In the genomic region with DNA sequence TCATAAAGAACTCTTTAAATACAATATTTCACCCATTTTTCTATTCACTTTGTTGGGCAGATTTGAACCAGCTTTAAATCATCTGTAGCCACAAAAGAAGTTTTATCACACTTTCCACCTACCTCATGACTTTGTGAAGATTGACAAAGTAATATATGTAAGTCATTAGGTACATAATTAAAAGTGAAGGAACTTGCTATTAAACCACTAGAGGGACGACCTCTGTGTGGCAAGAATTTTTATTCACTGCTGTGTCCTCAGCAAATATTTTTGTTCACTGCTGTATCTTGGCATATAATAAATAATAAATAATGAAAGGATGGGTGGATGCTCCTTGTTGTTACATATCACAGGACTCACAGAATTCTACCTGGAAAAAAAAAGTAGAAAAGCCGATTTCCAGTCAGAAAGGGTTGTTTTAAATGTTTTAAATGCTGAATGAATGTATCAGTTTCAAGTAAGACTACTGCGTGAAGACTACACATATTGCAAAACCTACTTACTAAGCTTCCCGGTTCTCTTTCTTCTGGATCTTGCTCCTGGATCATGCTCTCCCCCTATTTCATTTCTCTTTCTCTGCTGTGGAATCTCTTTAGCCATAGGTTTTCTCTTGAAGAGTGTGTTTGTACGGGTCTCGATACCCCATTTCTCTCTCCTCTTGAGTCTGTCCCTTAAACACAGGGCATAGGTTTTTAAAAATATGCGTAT, we compare ENCODE assay signal across 10 cellular contexts. TPM values are rescaled to one million over a fixed set of nuclear protein-coding genes. Genes with fewer than 3 reads are reported as not detected.
DNase-seq lines count a peak whose midpoint lies in the region; ATAC-seq and TF ChIP-seq lines count a peak whose summit lies in the region.
"Had no signal": no experiment of that assay in that cellular context is flagged by ENCODE, and none has a peak within 500 bp of the region (broad histone marks: within the 10 kb centered on the region; RNA-seq: fewer than 3 reads in every experiment).

No MANE protein-coding gene starts in this region.

- POLR2A ChIA-PET in activated CD8-positive, alpha-beta T cell treated with anti-CD3 and anti-CD28 coated beads for 36 hours (lab: Charles Lee) = interaction anchor here (0.6 to 1.8 kb wide), 6 partner anchors 44 to 109 kb away, joined by 3 to 6 read pairs (median 4); no protein-coding TSS in a partner anchor
- POLR2A ChIA-PET in activated CD8-positive, alpha-beta T cell treated with anti-CD3 and anti-CD28 coated beads, Interleukin-2, amount 10 ng/mL, durations not matched to agents 7 days and 5 days (lab: Charles Lee) = interaction anchor here (0.7 to 1.9 kb wide), 3 partner anchors 45 to 78 kb away, joined by 3 to 5 read pairs (median 3); partner anchors contain the start of gene KCMF1

- CTCF ChIA-PET in activated CD8-positive, alpha-beta T cell treated with anti-CD3 and anti-CD28 coated beads for 36 hours (lab: Charles Lee) = interaction anchor here (0.7 to 8.5 kb wide), 22 partner anchors 13 to 269 kb away, joined by 3 to 71 read pairs (median 4); no protein-coding TSS in a partner anchor
- CTCF ChIA-PET in activated CD8-positive, alpha-beta T cell treated with anti-CD3 and anti-CD28 coated beads, Interleukin-2, amount 10 ng/mL, durations not matched to agents 7 days and 5 days (lab: Charles Lee) = interaction anchor here (0.6 to 5.9 kb wide), 17 partner anchors 13 to 170 kb away, joined by 3 to 71 read pairs (median 3); no protein-coding TSS in a partner anchor

- peak overlapping the region; percentile 76 for H3K27ac Mint-ChIP-seq in activated CD8-positive, alpha-beta T cell treated with anti-CD3 and anti-CD28 coated beads for 36 hours
- H3K27ac Mint-ChIP-seq in activated CD8-positive, alpha-beta T cell treated with anti-CD3 and anti-CD28 coated beads, Interleukin-2, amount 10 ng/mL, durations not matched to agents 7 days and 5 days = no peak overlapping the region
- peak overlapping the region; percentile 82 for H3K27ac Mint-ChIP-seq in stimulated activated naive CD8-positive, alpha-beta T cell treated with anti-CD3 and anti-CD28 coated beads, Interleukin-15, Interleukin-2, amounts not matched to agents 100 ng/mL and 50 ng/mL, for 24 hours

- no peak for ATAC-seq in activated CD8-positive, alpha-beta T cell treated with anti-CD3 and anti-CD28 coated beads for 36 hours
- no peak for ATAC-seq in activated CD8-positive, alpha-beta T cell treated with anti-CD3 and anti-CD28 coated beads, Interleukin-2, amount 10 ng/mL, durations not matched to agents 7 days and 5 days
- peak; percentile 29; the same call in 1 of the 3 replicates for ATAC-seq in SK-N-SH treated with all-trans-retinoic acid at 6 μM for 48 hours

- peak; percentile 43 for TF ChIP-seq CTCF in activated CD8-positive, alpha-beta T cell treated with anti-CD3 and anti-CD28 coated beads for 36 hours (IDR thresholded peaks at IDR 0.05)
- TF ChIP-seq CTCF in fibroblast of mammary gland (conservative IDR thresholded peaks at IDR 0.05; ENCODE audit: control insufficient read depth, insufficient read depth, low read depth, low read length) = peak; percentile 19

- no peaks in the 10 kb centered on the region for H3K27me3 Mint-ChIP-seq in activated CD8-positive, alpha-beta T cell treated with anti-CD3 and anti-CD28 coated beads for 36 hours
- no peaks in the 10 kb centered on the region for H3K27me3 Mint-ChIP-seq in activated CD8-positive, alpha-beta T cell treated with anti-CD3 and anti-CD28 coated beads, Interleukin-2, amount 10 ng/mL, durations not matched to agents 7 days and 5 days (ENCODE audit: low read depth)
- H3K27me3 Mint-ChIP-seq in stimulated activated naive CD8-positive, alpha-beta T cell treated with anti-CD3 and anti-CD28 coated beads, Interleukin-15, Interleukin-2, amounts not matched to agents 100 ng/mL and 50 ng/mL, for 24 hours = no peaks in the 10 kb centered on the region

- H3K9me3 Mint-ChIP-seq in activated CD8-positive, alpha-beta T cell treated with anti-CD3 and anti-CD28 coated beads for 36 hours = no peaks in the 10 kb centered on the region
- H3K9me3 Mint-ChIP-seq in activated CD8-positive, alpha-beta T cell treated with anti-CD3 and anti-CD28 coated beads, Interleukin-2, amount 10 ng/mL, durations not matched to agents 7 days and 5 days (ENCODE audit: insufficient read depth) = no peaks in the 10 kb centered on the region
- no peaks in the 10 kb centered on the region for H3K9me3 Mint-ChIP-seq in stimulated activated naive CD8-positive, alpha-beta T cell treated with anti-CD3 and anti-CD28 coated beads, Interleukin-15, Interleukin-2, amounts not matched to agents 100 ng/mL and 50 ng/mL, for 24 hours

- DNase-seq in activated CD8-positive, alpha-beta T cell treated with anti-CD3 and anti-CD28 coated beads for 36 hours = no peak
- no peak for DNase-seq in activated CD8-positive, alpha-beta T cell treated with anti-CD3 and anti-CD28 coated beads, Interleukin-2, amount 10 ng/mL, durations not matched to agents 7 days and 5 days
- DNase-seq in fibroblast of mammary gland (ENCODE audit: low read depth) (peak; percentile 34), DMS79 treated with DMSO at 0.1 percent for 48 hours (lab: John Stamatoyannopoulos, UW) (no peak)
- DNase-seq in central memory CD4-positive, alpha-beta T cell = no peak
- DNase-seq in activated CD4-positive, CD25-positive, alpha-beta regulatory T cell treated with anti-CD3 and anti-CD28 coated beads, Interleukin-2, amount 50 U/mL, for 72 hours = no peak
- DNase-seq: activated CD8-positive, alpha-beta memory T cell treated with anti-CD3 and anti-CD28 coated beads, Interleukin-2, amount 50 U/mL, for 4 hours; lower lobe of right lung had no signal

- H3K4me1 Mint-ChIP-seq in activated CD8-positive, alpha-beta T cell treated with anti-CD3 and anti-CD28 coated beads for 36 hours (ENCODE audit: low read depth) = peaks cover 74% of the 10 kb centered on the region
- peaks cover 62% of the 10 kb centered on the region for H3K4me1 Mint-ChIP-seq in activated CD8-positive, alpha-beta T cell treated with anti-CD3 and anti-CD28 coated beads, Interleukin-2, amount 10 ng/mL, durations not matched to agents 7 days and 5 days (ENCODE audit: low read depth)
- H3K4me1 Mint-ChIP-seq in stimulated activated naive CD8-positive, alpha-beta T cell treated with anti-CD3 and anti-CD28 coated beads, Interleukin-15, Interleukin-2, amounts not matched to agents 100 ng/mL and 50 ng/mL, for 24 hours (ENCODE audit: low read depth) = peaks cover 87% of the 10 kb centered on the region

- H3K4me3 ChIP-seq in fibroblast of mammary gland (ENCODE audit: control insufficient read depth, low read depth, low read length) = no peak overlapping the region
- H3K4me3 ChIP-seq: lower lobe of right lung had no signal

- intact Hi-C loops in activated CD8-positive, alpha-beta T cell treated with anti-CD3 and anti-CD28 coated beads for 36 hours (cut with micrococcal nuclease) = no loop called here

- H3K36me3 Mint-ChIP-seq in activated CD8-positive, alpha-beta T cell treated with anti-CD3 and anti-CD28 coated beads for 36 hours (ENCODE audit: low read depth) = peaks cover 23% of the 10 kb centered on the region
- H3K36me3 Mint-ChIP-seq in activated CD8-positive, alpha-beta T cell treated with anti-CD3 and anti-CD28 coated beads, Interleukin-2, amount 10 ng/mL, durations not matched to agents 7 days and 5 days (ENCODE audit: low read depth) = peaks cover 17% of the 10 kb centered on the region
- H3K36me3 Mint-ChIP-seq in stimulated activated naive CD8-positive, alpha-beta T cell treated with anti-CD3 and anti-CD28 coated beads, Interleukin-15, Interleukin-2, amounts not matched to agents 100 ng/mL and 50 ng/mL, for 24 hours (ENCODE audit: low read depth) = peaks cover 22% of the 10 kb centered on the region

- no peak overlapping the region for H3K4me3 Mint-ChIP-seq in activated CD8-positive, alpha-beta T cell treated with anti-CD3 and anti-CD28 coated beads for 36 hours
- no peak overlapping the region for H3K4me3 Mint-ChIP-seq in activated CD8-positive, alpha-beta T cell treated with anti-CD3 and anti-CD28 coated beads, Interleukin-2, amount 10 ng/mL, durations not matched to agents 7 days and 5 days
- no peak overlapping the region for H3K4me3 Mint-ChIP-seq in stimulated activated naive CD8-positive, alpha-beta T cell treated with anti-CD3 and anti-CD28 coated beads, Interleukin-15, Interleukin-2, amounts not matched to agents 100 ng/mL and 50 ng/mL, for 24 hours

TF ChIP-seq in SK-N-SH treated with all-trans-retinoic acid at 6 μM for 48 hours, 23 proteins besides CTCF, POLR2A, EP300 and RAD21 (continues in another document):
- TF ChIP-seq TOX (CRISPR knock-in tag; IDR thresholded peaks at IDR 0.05; ENCODE audit: borderline replicate concordance) = no peak
- no peak for TF ChIP-seq CSRNP3 (CRISPR knock-in tag; IDR thresholded peaks at IDR 0.05)
- no peak for TF ChIP-seq PPARA (CRISPR knock-in tag; IDR thresholded peaks at IDR 0.05; ENCODE audit: borderline replicate concordance)
- no peak for TF ChIP-seq ZFP30 (CRISPR knock-in tag; IDR thresholded peaks at IDR 0.05)
- no peak for TF ChIP-seq ZC3H10 (CRISPR knock-in tag; IDR thresholded peaks at IDR 0.05)
- TF ChIP-seq ZNF565 (CRISPR knock-in tag; conservative IDR thresholded peaks at IDR 0.05; ENCODE audit: low read depth) = no peak
- TF ChIP-seq GLIS3 (CRISPR knock-in tag; IDR thresholded peaks at IDR 0.05) = no peak
- no peak for TF ChIP-seq ZFP3 (CRISPR knock-in tag; IDR thresholded peaks at IDR 0.05)
- no peak for TF ChIP-seq CSDC2 (CRISPR knock-in tag; IDR thresholded peaks at IDR 0.05)
- TF ChIP-seq SNAI2 (CRISPR knock-in tag; IDR thresholded peaks at IDR 0.05) = no peak

RNA-seq across cellular contexts. Expression of gene KCMF1, which starts 44.8 kb away (rescaled TPM):
- total RNA-seq in activated CD8-positive, alpha-beta T cell treated with anti-CD3 and anti-CD28 coated beads for 36 hours = 100 to 1,000 TPM; 101 to 105 TPM
- 10 to 100 TPM; 88.9 to 92.5 TPM for total RNA-seq in activated CD8-positive, alpha-beta T cell treated with anti-CD3 and anti-CD28 coated beads, Interleukin-2, amount 10 ng/mL, durations not matched to agents 7 days and 5 days
